In genomic region chr5:159050408-159051091, GRCh38 we compare ENCODE assay signal across 8 cellular contexts. TPM values are rescaled to one million over a fixed set of nuclear protein-coding genes. Genes with fewer than 3 reads are reported as not detected.
DNase-seq lines count a peak whose midpoint lies in the region; ATAC-seq and TF ChIP-seq lines count a peak whose summit lies in the region.

No MANE protein-coding gene starts in this region.

- ATAC-seq in GM21825 (IDR thresholded peaks at IDR 0.05; ENCODE audit: unreplicated experiment) (peak; percentile 61), gastrocnemius medialis (peak; percentile 17 to 37)

- in situ Hi-C loops in gastrocnemius medialis (cut with MboI; ENCODE audit: low sequenced_read_pairs in 4 of 4): no loop called here

- no peaks in the 10 kb centered on the region for H3K9me3 Mint-ChIP-seq in endothelial cell (ENCODE audit: unreplicated experiment)

- no peaks in the 10 kb centered on the region for H3K36me3 Mint-ChIP-seq in endothelial cell (ENCODE audit: low read depth, unreplicated experiment)

- no peaks in the 10 kb centered on the region for H3K36me3 ChIP-seq in gastrocnemius medialis

- no peaks in the 10 kb centered on the region for H3K9me3 ChIP-seq in gastrocnemius medialis

- H3K4me3 Mint-ChIP-seq in endothelial cell (ENCODE audit: unreplicated experiment): no peak overlapping the region

- H3K27me3 Mint-ChIP-seq in endothelial cell (ENCODE audit: unreplicated experiment): peaks cover 4% of the 10 kb centered on the region

- peak overlapping the region; percentile 20 to 60 (median 48) for H3K4me3 ChIP-seq in gastrocnemius medialis

- DNase-seq in GM10266 (ENCODE audit: extremely low spot score) (peak; percentile 56), NAMALWA (ENCODE audit: low spot score) (peak; percentile 80), endothelial cell (ENCODE audit: low spot score) (peak; percentile 22), gastrocnemius medialis (no peak), superior temporal gyrus (ENCODE audit: extremely low spot score) (no peak), GM19238 (ENCODE audit: insufficient read length, low spot score) (no peak), cortex of kidney (lab: John Stamatoyannopoulos, UW) (no peak)

- no peak for TF ChIP-seq CTCF in GM10266 (IDR thresholded peaks at IDR 0.05; ENCODE audit: control insufficient read depth, insufficient read depth, low read depth, missing control alignments)
- TF ChIP-seq CTCF in endothelial cell (IDR thresholded peaks at IDR 0.05; ENCODE audit: unreplicated experiment): no peak
- TF ChIP-seq CTCF in gastrocnemius medialis (IDR thresholded peaks at IDR 0.05 in 4 of 5, conservative IDR thresholded peaks at IDR 0.05 in 1 of 5): no peak

- peaks cover 30% of the 10 kb centered on the region for H3K4me1 Mint-ChIP-seq in endothelial cell (ENCODE audit: unreplicated experiment)

- intact Hi-C loops in gastrocnemius medialis (cut with DNase I; ENCODE audit: low total_unique reads): loop anchor here (5.0 to 10.0 kb wide), 2 partner anchors 47 to 176 kb away; partner anchors contain the start of gene EBF1

- peaks cover 0 to 8% (median 0%) of the 10 kb centered on the region in 3 donors for H3K27me3 ChIP-seq in gastrocnemius medialis

- H3K27ac Mint-ChIP-seq in endothelial cell (ENCODE audit: unreplicated experiment): peak overlapping the region; percentile 86

- TF ChIP-seq POLR2A in gastrocnemius medialis (IDR thresholded peaks at IDR 0.05): no peak

- peak overlapping the region; percentile 73 to 83 (median 79) for H3K27ac ChIP-seq in gastrocnemius medialis

- peaks cover 8 to 46% of the 10 kb centered on the region in 2 donors for H3K4me1 ChIP-seq in gastrocnemius medialis

RNA-seq across cellular contexts. Expression of gene EBF1, which starts 49.2 kb away (rescaled TPM):
- total RNA-seq in endothelial cell (ENCODE audit: unreplicated experiment) (8.4 TPM), gastrocnemius medialis (10 to 100 TPM in 1 of 4 donors, 1 to 10 TPM in 3; 4.9 to 12.0 (median 7.1) TPM)

Comparison
In these comparisons a context has a peak if more than half of its experiments do, and no peak if none do; other contexts are left out.
1. DNase-seq: peak in GM10266 (single experiment), NAMALWA (single experiment) and endothelial cell (single experiment); none in gastrocnemius medialis (0 of 2), superior temporal gyrus (single experiment), GM19238 (single experiment) and cortex of kidney (single experiment).